ENCODE assay signal across 1 cellular context in genomic region chr9:4739587-4740372, GRCh38.
TF ChIP-seq lines count a peak whose summit lies in the region.

No MANE protein-coding gene starts in this region.

TF ChIP-seq in H1, 55 proteins besides CTCF, POLR2A, EP300 and RAD21 (continued from another document):
- TF ChIP-seq TCF12 (IDR thresholded peaks at IDR 0.05; ENCODE audit: low read depth, low read length): no peak
- no peak for TF ChIP-seq MAX (IDR thresholded peaks at IDR 0.05)
- TF ChIP-seq TAF1 (IDR thresholded peaks at IDR 0.05; ENCODE audit: low read depth, low read length): no peak
- no peak for TF ChIP-seq EZH2 (IDR thresholded peaks at IDR 0.05; ENCODE audit: low read depth, low read length, severe bottlenecking)
